1 cellular context compared by ENCODE assay signal in the genomic region with DNA sequence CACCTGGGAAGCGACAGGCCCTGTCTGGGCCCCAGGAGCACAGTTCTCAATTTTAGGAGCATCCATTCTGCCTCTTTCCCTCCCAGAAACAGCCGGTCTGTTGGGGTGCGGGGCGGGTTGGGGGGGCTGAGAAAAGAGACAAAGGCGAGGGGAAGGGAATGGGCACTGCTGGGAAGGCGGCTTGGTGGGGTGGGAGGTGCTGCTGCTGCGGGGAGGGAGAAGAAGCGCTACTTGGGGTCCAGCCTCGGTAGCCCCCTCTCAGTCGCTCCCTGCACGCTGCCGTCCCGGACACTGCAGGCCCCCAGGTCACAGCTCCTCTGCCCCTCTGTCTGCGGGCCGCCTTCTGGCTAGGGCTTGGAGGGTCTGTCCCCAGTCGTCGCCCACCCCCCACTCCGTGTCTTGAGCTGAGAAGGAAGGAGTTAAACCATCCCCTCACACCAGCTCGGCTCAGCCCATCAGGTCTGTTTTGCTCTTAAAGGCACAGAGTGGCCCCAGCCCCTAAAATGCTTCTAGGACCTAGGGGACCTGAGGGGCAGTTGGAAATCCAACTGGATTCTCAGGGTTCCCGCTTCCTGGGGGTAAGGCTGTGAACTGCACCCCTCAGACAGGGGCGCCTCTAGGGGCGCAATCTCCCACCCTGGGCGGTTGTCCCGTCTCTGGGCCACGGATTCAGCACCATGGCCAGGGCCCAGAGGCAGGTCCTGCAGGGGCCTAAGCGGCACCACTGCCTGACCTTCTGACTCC.
TF ChIP-seq lines count a peak whose summit lies in the region.

No MANE protein-coding gene starts in this region.

TF ChIP-seq in HepG2, 621 proteins besides CTCF, POLR2A, EP300 and RAD21 (continued from another document and continues in another):
- TF ChIP-seq ARID4A (CRISPR knock-in tag; IDR thresholded peaks at IDR 0.05; ENCODE audit: borderline replicate concordance) (peak; percentile 76; the same call in 1 of the 2 replicates), ZNF790 (CRISPR knock-in tag; IDR thresholded peaks at IDR 0.05; ENCODE audit: borderline replicate concordance) (peak; percentile 96; the same call in 1 of the 2 replicates), GPBP1L1 (CRISPR knock-in tag; IDR thresholded peaks at IDR 0.05) (no peak), ERF (CRISPR knock-in tag; IDR thresholded peaks at IDR 0.05) (peak; percentile 99), SRY (CRISPR knock-in tag; IDR thresholded peaks at IDR 0.05) (peak; percentile 100), KDM2A (CRISPR knock-in tag; IDR thresholded peaks at IDR 0.05; ENCODE audit: borderline replicate concordance, low read depth) (peak; percentile 95), ZNF747 (CRISPR knock-in tag; IDR thresholded peaks at IDR 0.05; ENCODE audit: borderline replicate concordance) (no peak; the same call in 1 of the 2 replicates), KDM5B (CRISPR knock-in tag; IDR thresholded peaks at IDR 0.05; ENCODE audit: borderline replicate concordance) (peak; percentile 97; the same call in 1 of the 2 replicates), ZFAT (CRISPR knock-in tag; conservative IDR thresholded peaks at IDR 0.05) (peak; percentile 87; the same call in 1 of the 2 replicates), ATF2 (CRISPR knock-in tag; IDR thresholded peaks at IDR 0.05) (peak; percentile 96), RFXAP (CRISPR knock-in tag; IDR thresholded peaks at IDR 0.05; ENCODE audit: borderline replicate concordance) (peak; percentile 97), HES4 (CRISPR knock-in tag; IDR thresholded peaks at IDR 0.05; ENCODE audit: borderline replicate concordance) (peak; percentile 99), FOXM1 (CRISPR knock-in tag; IDR thresholded peaks at IDR 0.05) (peak; percentile 93), KMT2A (CRISPR knock-in tag; IDR thresholded peaks at IDR 0.05) (peak; percentile 74), GTF3A (CRISPR knock-in tag; conservative IDR thresholded peaks at IDR 0.05) (0 out of 2 replicates have a peak, but pooled peaks have one; percentile 74), NONO (IDR thresholded peaks at IDR 0.05) (no peak), NONO (CRISPR knock-in tag; conservative IDR thresholded peaks at IDR 0.05) (no peak), ZNF557 (CRISPR knock-in tag; IDR thresholded peaks at IDR 0.05) (peak; percentile 99), ZKSCAN1 (IDR thresholded peaks at IDR 0.05; ENCODE audit: low read length) (0 out of 2 replicates have a peak, but pooled peaks have one; percentile 34), TRIM24 (CRISPR knock-in tag; IDR thresholded peaks at IDR 0.05) (no peak), ZNF501 (CRISPR knock-in tag; IDR thresholded peaks at IDR 0.05) (peak; percentile 93), SMARCC2 (IDR thresholded peaks at IDR 0.05) (no peak), NR2F1 (CRISPR knock-in tag; IDR thresholded peaks at IDR 0.05) (peak; percentile 69 to 80; a peak in 3 of 4 replicates), POLR2G (IDR thresholded peaks at IDR 0.05; ENCODE audit: low read depth, low read length) (no peak), ZNF143 (CRISPR knock-in tag; IDR thresholded peaks at IDR 0.05) (peak; percentile 63; the same call in 1 of the 2 replicates), NCOA5 (CRISPR knock-in tag; IDR thresholded peaks at IDR 0.05) (no peak), ZMAT3 (CRISPR knock-in tag; conservative IDR thresholded peaks at IDR 0.05) (peak; percentile 99), MAFG (CRISPR knock-in tag; IDR thresholded peaks at IDR 0.05) (no peak), ZNF766 (CRISPR knock-in tag; IDR thresholded peaks at IDR 0.05; ENCODE audit: borderline replicate concordance) (peak; percentile 100), SP1 (IDR thresholded peaks at IDR 0.05) (no peak), SP1 (CRISPR knock-in tag; IDR thresholded peaks at IDR 0.05) (peak; percentile 49; the same call in 1 of the 2 replicates), MXD4 (CRISPR knock-in tag; IDR thresholded peaks at IDR 0.05) (peak; percentile 95), HOXA7 (CRISPR knock-in tag; IDR thresholded peaks at IDR 0.05) (0 out of 2 replicates have a peak, but pooled peaks have one; percentile 30), NFRKB (IDR thresholded peaks at IDR 0.05) (no peak), ZNF703 (CRISPR knock-in tag; IDR thresholded peaks at IDR 0.05; ENCODE audit: borderline replicate concordance) (no peak), ZNF232 (CRISPR knock-in tag; IDR thresholded peaks at IDR 0.05; ENCODE audit: borderline replicate concordance) (peak; percentile 99), GATAD2A (CRISPR knock-in tag; IDR thresholded peaks at IDR 0.05) (peak; percentile 87), ZNF20 (CRISPR knock-in tag; IDR thresholded peaks at IDR 0.05) (peak; percentile 93), NCOA1 (CRISPR knock-in tag; IDR thresholded peaks at IDR 0.05) (no peak), KDM5A (IDR thresholded peaks at IDR 0.05; ENCODE audit: borderline replicate concordance, low read length) (no peak), ZNF10 (CRISPR knock-in tag; IDR thresholded peaks at IDR 0.05; ENCODE audit: borderline replicate concordance, low read depth) (no peak), SP5 (CRISPR knock-in tag; IDR thresholded peaks at IDR 0.05; ENCODE audit: borderline replicate concordance, low read depth) (peak; percentile 65; the same call in 1 of the 2 replicates)
- TF ChIP-seq, protein P1, sequence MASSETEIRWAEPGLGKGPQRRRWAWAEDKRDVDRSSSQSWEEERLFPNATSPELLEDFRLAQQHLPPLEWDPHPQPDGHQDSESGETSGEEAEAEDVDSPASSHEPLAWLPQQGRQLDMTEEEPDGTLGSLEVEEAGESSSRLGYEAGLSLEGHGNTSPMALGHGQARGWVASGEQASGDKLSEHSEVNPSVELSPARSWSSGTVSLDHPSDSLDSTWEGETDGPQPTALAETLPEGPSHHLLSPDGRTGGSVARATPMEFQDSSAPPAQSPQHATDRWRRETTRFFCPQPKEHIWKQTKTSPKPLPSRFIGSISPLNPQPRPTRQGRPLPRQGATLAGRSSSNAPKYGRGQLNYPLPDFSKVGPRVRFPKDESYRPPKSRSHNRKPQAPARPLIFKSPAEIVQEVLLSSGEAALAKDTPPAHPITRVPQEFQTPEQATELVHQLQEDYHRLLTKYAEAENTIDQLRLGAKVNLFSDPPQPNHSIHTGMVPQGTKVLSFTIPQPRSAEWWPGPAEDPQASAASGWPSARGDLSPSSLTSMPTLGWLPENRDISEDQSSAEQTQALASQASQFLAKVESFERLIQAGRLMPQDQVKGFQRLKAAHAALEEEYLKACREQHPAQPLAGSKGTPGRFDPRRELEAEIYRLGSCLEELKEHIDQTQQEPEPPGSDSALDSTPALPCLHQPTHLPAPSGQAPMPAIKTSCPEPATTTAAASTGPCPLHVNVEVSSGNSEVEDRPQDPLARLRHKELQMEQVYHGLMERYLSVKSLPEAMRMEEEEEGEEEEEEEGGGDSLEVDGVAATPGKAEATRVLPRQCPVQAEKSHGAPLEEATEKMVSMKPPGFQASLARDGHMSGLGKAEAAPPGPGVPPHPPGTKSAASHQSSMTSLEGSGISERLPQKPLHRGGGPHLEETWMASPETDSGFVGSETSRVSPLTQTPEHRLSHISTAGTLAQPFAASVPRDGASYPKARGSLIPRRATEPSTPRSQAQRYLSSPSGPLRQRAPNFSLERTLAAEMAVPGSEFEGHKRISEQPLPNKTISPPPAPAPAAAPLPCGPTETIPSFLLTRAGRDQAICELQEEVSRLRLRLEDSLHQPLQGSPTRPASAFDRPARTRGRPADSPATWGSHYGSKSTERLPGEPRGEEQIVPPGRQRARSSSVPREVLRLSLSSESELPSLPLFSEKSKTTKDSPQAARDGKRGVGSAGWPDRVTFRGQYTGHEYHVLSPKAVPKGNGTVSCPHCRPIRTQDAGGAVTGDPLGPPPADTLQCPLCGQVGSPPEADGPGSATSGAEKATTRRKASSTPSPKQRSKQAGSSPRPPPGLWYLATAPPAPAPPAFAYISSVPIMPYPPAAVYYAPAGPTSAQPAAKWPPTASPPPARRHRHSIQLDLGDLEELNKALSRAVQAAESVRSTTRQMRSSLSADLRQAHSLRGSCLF (CRISPR knock-in tag; IDR thresholded peaks at IDR 0.05; ENCODE audit: borderline replicate concordance), result peak; percentile 99
- TF ChIP-seq, protein P2, sequence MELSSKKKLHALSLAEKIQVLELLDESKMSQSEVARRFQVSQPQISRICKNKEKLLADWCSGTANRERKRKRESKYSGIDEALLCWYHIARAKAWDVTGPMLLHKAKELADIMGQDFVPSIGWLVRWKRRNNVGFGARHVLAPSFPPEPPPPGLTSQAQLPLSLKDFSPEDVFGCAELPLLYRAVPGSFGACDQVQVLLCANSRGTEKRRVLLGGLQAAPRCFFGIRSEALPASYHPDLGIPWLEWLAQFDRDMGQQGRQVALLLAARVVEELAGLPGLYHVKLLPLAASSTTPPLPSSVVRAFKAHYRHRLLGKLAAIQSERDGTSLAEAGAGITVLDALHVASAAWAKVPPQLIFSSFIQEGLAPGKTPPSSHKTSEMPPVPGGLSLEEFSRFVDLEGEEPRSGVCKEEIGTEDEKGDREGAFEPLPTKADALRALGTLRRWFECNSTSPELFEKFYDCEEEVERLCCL (CRISPR knock-in tag; IDR thresholded peaks at IDR 0.05; ENCODE audit: borderline replicate concordance), result peak; percentile 86; the same call in 1 of the 2 replicates
